In the genomic region with DNA sequence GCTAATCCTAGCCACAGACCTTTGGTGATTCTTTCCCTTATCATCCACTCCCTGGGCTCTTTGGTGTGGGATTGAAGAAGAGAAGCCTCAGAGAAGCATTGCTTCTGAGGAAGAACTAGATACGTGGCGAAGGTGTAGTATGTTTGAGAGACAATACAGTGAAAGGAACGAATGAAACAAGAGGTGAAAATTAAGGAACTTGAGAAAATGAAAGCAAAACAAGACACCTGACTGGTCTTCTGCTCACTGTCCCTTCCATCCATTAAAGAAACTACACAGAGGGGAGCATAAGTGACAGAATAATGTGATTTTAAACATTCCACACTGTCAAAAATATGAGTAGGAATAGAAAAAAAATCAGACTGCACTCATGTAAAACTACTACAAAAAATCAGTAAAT, we compare ENCODE assay signal across 20 cellular contexts.
"Had no signal": no experiment of that assay in that cellular context is flagged by ENCODE, and none has a peak within 500 bp of the region (broad histone marks: within the 10 kb centered on the region; RNA-seq: fewer than 3 reads in every experiment).

No MANE protein-coding gene starts in this region.

- H3K36me3 ChIP-seq: brain microvascular endothelial cell, gastrocnemius medialis, transverse colon, uterus had no signal

- H3K4me3 ChIP-seq: coronary artery, gastrocnemius medialis, lung, transverse colon, uterus had no signal

- H3K27ac ChIP-seq: brain microvascular endothelial cell, coronary artery, gastrocnemius medialis, transverse colon, uterus, VCaP had no signal

- H3K27me3 ChIP-seq: brain microvascular endothelial cell, gastrocnemius medialis, transverse colon, uterus had no signal

- ATAC-seq: activated naive CD8-positive, alpha-beta T cell treated with anti-CD3 and anti-CD28 coated beads, Interleukin-2, amount 50 U/mL, for 24 hours; activated T-cell treated with anti-CD3 and anti-CD28 coated beads, Interleukin-2, amount 50 U/mL, for 4 hours; gastrocnemius medialis; left lobe of liver had no signal

- DNase-seq: activated CD4-positive, alpha-beta T cell treated with anti-CD3 and anti-CD28 coated beads, Interleukin-2, amount 50 U/mL, for 1 hour; activated CD4-positive, CD25-positive, alpha-beta regulatory T cell treated with anti-CD3 and anti-CD28 coated beads, Interleukin-2, amount 50 U/mL, for 72 hours; activated CD8-positive, alpha-beta memory T cell treated with anti-CD3 and anti-CD28 coated beads, Interleukin-2, amount 50 U/mL, for 4 hours; activated naive CD4-positive, alpha-beta T cell treated with anti-CD3 and anti-CD28 coated beads, Interleukin-2, amount 10 ng/mL, durations not matched to agents 7 days and 5 days; activated naive CD8-positive, alpha-beta T cell treated with anti-CD3 and anti-CD28 coated beads, Interleukin-2, amount 50 U/mL, for 24 hours; activated T-cell treated with anti-CD3 and anti-CD28 coated beads, Interleukin-2, amount 50 U/mL, for 4 hours; anterior cingulate cortex; brain microvascular endothelial cell; gastrocnemius medialis; head of caudate nucleus; kidney; nucleus accumbens; retina; stimulated activated naive CD4-positive, alpha-beta T cell treated with Interleukin-2 at 50 U/mL for 16 hours; transverse colon; uterus had no signal

- H3K4me1 ChIP-seq: gastrocnemius medialis, transverse colon, uterus had no signal

- FAIRE-seq: kidney had no signal

- H3K9me3 ChIP-seq: gastrocnemius medialis, uterus had no signal
